ENCODE assay signal across 1 cellular context in the genomic region with DNA sequence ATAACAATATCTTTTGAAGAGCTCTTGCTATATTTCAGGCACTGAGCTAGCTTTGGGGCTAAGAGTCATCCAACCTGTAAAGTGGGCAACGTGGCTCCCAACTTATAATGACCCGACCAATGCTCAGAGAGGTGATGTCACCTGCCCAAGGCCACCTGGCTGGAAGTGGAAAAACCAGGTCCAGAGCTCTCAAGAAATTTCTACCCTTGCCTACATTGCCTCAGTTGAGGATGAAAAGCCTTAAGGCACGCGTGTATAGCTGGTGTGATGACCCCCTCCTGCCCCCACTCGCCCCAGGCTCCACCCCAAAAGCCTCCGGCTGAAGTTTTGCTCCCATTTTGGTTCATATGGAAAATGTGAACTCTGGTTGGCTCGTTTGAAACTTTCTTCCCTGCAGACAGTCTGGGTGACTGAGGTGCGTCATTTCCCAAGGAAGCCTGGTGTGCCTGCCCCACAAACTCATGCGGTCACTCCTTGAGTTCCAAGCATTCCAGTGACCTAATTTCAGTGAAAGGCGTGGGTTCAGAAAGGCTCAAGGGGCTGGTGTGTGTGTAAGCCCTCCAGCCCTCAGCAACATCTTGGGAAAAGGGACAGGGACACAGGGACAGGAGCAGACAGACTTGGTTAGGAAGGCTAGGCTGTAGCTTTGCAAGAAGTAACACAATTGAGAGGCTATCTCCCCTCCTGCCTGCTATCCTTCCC.
TF ChIP-seq lines count a peak whose summit lies in the region.

No MANE protein-coding gene starts in this region.

TF ChIP-seq in GM23338, 12 proteins besides CTCF, POLR2A, EP300 and RAD21 (continued from another document):
- TF ChIP-seq, protein P1, sequence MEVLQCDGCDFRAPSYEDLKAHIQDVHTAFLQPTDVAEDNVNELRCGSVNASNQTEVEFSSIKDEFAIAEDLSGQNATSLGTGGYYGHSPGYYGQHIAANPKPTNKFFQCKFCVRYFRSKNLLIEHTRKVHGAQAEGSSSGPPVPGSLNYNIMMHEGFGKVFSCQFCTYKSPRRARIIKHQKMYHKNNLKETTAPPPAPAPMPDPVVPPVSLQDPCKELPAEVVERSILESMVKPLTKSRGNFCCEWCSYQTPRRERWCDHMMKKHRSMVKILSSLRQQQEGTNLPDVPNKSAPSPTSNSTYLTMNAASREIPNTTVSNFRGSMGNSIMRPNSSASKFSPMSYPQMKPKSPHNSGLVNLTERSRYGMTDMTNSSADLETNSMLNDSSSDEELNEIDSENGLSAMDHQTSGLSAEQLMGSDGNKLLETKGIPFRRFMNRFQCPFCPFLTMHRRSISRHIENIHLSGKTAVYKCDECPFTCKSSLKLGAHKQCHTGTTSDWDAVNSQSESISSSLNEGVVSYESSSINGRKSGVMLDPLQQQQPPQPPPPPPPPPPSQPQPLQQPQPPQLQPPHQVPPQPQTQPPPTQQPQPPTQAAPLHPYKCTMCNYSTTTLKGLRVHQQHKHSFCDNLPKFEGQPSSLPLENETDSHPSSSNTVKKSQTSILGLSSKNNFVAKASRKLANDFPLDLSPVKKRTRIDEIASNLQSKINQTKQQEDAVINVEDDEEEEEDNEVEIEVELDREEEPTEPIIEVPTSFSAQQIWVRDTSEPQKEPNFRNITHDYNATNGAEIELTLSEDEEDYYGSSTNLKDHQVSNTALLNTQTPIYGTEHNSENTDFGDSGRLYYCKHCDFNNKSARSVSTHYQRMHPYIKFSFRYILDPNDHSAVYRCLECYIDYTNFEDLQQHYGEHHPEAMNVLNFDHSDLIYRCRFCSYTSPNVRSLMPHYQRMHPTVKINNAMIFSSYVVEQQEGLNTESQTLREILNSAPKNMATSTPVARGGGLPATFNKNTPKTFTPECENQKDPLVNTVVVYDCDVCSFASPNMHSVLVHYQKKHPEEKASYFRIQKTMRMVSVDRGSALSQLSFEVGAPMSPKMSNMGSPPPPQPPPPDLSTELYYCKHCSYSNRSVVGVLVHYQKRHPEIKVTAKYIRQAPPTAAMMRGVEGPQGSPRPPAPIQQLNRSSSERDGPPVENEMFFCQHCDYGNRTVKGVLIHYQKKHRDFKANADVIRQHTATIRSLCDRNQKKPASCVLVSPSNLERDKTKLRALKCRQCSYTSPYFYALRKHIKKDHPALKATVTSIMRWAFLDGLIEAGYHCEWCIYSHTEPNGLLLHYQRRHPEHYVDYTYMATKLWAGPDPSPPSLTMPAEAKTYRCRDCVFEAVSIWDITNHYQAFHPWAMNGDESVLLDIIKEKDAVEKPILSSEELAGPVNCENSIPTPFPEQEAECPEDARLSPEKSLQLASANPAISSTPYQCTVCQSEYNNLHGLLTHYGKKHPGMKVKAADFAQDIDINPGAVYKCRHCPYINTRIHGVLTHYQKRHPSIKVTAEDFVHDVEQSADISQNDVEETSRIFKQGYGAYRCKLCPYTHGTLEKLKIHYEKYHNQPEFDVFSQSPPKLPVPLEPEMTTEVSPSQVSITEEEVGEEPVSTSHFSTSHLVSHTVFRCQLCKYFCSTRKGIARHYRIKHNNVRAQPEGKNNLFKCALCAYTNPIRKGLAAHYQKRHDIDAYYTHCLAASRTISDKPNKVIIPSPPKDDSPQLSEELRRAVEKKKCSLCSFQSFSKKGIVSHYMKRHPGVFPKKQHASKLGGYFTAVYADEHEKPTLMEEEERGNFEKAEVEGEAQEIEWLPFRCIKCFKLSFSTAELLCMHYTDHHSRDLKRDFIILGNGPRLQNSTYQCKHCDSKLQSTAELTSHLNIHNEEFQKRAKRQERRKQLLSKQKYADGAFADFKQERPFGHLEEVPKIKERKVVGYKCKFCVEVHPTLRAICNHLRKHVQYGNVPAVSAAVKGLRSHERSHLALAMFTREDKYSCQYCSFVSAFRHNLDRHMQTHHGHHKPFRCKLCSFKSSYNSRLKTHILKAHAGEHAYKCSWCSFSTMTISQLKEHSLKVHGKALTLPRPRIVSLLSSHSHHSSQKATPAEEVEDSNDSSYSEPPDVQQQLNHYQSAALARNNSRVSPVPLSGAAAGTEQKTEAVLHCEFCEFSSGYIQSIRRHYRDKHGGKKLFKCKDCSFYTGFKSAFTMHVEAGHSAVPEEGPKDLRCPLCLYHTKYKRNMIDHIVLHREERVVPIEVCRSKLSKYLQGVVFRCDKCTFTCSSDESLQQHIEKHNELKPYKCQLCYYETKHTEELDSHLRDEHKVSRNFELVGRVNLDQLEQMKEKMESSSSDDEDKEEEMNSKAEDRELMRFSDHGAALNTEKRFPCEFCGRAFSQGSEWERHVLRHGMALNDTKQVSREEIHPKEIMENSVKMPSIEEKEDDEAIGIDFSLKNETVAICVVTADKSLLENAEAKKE (CRISPR knock-in tag; IDR thresholded peaks at IDR 0.05), result no peak
- TF ChIP-seq NANOG (IDR thresholded peaks at IDR 0.05; ENCODE audit: borderline replicate concordance) (no peak), CREB1 (CRISPR knock-in tag; IDR thresholded peaks at IDR 0.05; ENCODE audit: low read depth) (no peak), EZH2 (IDR thresholded peaks at IDR 0.05; ENCODE audit: low read depth, unreplicated experiment) (no peak)
- TF ChIP-seq, protein P2, sequence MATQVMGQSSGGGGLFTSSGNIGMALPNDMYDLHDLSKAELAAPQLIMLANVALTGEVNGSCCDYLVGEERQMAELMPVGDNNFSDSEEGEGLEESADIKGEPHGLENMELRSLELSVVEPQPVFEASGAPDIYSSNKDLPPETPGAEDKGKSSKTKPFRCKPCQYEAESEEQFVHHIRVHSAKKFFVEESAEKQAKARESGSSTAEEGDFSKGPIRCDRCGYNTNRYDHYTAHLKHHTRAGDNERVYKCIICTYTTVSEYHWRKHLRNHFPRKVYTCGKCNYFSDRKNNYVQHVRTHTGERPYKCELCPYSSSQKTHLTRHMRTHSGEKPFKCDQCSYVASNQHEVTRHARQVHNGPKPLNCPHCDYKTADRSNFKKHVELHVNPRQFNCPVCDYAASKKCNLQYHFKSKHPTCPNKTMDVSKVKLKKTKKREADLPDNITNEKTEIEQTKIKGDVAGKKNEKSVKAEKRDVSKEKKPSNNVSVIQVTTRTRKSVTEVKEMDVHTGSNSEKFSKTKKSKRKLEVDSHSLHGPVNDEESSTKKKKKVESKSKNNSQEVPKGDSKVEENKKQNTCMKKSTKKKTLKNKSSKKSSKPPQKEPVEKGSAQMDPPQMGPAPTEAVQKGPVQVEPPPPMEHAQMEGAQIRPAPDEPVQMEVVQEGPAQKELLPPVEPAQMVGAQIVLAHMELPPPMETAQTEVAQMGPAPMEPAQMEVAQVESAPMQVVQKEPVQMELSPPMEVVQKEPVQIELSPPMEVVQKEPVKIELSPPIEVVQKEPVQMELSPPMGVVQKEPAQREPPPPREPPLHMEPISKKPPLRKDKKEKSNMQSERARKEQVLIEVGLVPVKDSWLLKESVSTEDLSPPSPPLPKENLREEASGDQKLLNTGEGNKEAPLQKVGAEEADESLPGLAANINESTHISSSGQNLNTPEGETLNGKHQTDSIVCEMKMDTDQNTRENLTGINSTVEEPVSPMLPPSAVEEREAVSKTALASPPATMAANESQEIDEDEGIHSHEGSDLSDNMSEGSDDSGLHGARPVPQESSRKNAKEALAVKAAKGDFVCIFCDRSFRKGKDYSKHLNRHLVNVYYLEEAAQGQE (IDR thresholded peaks at IDR 0.05; ENCODE audit: unreplicated experiment), result no peak
